In the genomic region with DNA sequence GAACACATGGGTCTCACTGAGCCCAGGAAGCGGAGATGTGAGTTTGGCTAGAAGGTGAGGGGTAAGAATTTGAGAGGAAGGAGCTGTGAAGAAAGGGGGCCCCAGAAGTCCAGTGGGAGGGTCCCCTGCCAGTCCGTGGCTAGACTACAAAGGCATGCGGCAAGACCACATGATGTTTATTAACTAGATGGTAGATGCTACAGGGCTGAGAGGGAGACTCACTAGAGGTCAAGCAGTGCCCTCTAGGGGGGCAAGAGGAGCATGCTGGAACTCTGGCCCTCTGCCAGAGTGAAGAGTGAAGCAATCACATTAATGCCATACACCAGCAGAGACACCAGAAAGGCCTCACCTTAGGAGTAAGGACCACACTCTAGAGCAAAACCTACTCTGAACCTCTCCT, we compare ENCODE assay signal across 8 cellular contexts. TPM values are rescaled to one million over a fixed set of nuclear protein-coding genes. Genes with fewer than 3 reads are reported as not detected.
DNase-seq lines count a peak whose midpoint lies in the region; ATAC-seq and TF ChIP-seq lines count a peak whose summit lies in the region.

No MANE protein-coding gene starts in this region.

- no peak overlapping the region for H2BK12ac ChIP-seq in neuronal stem cell (ENCODE audit: low read length)

- H3K27me3 Mint-ChIP-seq in T-helper 17 cell: no peaks in the 10 kb centered on the region

- H3K4me1 ChIP-seq in neuronal stem cell (ENCODE audit: control insufficient read depth in 2 of 2, insufficient read depth in 1 of 2, low read depth in 1 of 2, low read length in 2 of 2): peaks cover 4 to 5% of the 10 kb centered on the region in 2 donors

- H3K23ac ChIP-seq in neuronal stem cell (ENCODE audit: low read depth, low read length, poor library complexity): no peak overlapping the region

- WGBS in neuronal stem cell (ENCODE audit: extremely low coverage in 2 of 2, insufficient read length in 2 of 2, insufficient replicate concordance in 1 of 2), 2 donors: no CpG with 5 or more reads among the region's 3 CpGs

- no peaks in the 10 kb centered on the region for H3K79me1 ChIP-seq in neuronal stem cell (ENCODE audit: low read depth, low read length)

- H2BK5ac ChIP-seq in neuronal stem cell (ENCODE audit: low read length): no peak overlapping the region

- H3K4me1 Mint-ChIP-seq in T-helper 17 cell: peaks cover 43% of the 10 kb centered on the region

- no peak overlapping the region for H3K4ac ChIP-seq in neuronal stem cell (ENCODE audit: low read length)

- H3K4me3 Mint-ChIP-seq in T-helper 17 cell: peak overlapping the region; percentile 61

- TF ChIP-seq POLR2A in GM18505 (IDR thresholded peaks at IDR 0.05; ENCODE audit: borderline replicate concordance, extremely low read depth, insufficient read depth, insufficient read length): no peak

- ATAC-seq in T-helper 17 cell (peak; percentile 89), GM18505 (IDR thresholded peaks at IDR 0.05; ENCODE audit: unreplicated experiment) (no peak)

- no peak overlapping the region for H3K27ac ChIP-seq in neuronal stem cell (replicated peaks; ENCODE audit: low read length)

- peaks cover 8 to 73% of the 10 kb centered on the region in 2 donors for H3K36me3 ChIP-seq in neuronal stem cell (replicated peaks in 1 of 2; ENCODE audit: control insufficient read depth in 2 of 2, insufficient read depth in 2 of 2, low read length in 2 of 2)

- H3K18ac ChIP-seq in neuronal stem cell (ENCODE audit: low read length): no peak overlapping the region

- no peak overlapping the region for H2BK15ac ChIP-seq in neuronal stem cell (ENCODE audit: low read length)

- H2AK5ac ChIP-seq in neuronal stem cell (ENCODE audit: low read depth, low read length): no peak overlapping the region

- no peak overlapping the region for H3K4me2 ChIP-seq in neuronal stem cell (ENCODE audit: insufficient read depth, low read length, poor library complexity, severe bottlenecking)

- no peak overlapping the region for H4K8ac ChIP-seq in neuronal stem cell (ENCODE audit: low read depth, low read length)

- H4K91ac ChIP-seq in neuronal stem cell (ENCODE audit: low read depth, low read length, poor library complexity): no peak overlapping the region

- peak; percentile 45 to 81 for DNase-seq in NCI-H524 (lab: John Stamatoyannopoulos, UW)
- no peak for DNase-seq in NCI-H524 treated with DMSO at 0.1 percent for 48 hours (lab: John Stamatoyannopoulos, UW)
- DNase-seq in LHCN-M2 (ENCODE audit: low read depth): peak; percentile 72
- DNase-seq in T-helper 17 cell: peak in 2 of 3 donors; percentile 40 to 50
- peak; percentile 66 for DNase-seq in dermis blood vessel endothelial cell
- peak; percentile 50 for DNase-seq in midbrain (lab: John Stamatoyannopoulos, UW)
- no peak for DNase-seq in neuronal stem cell (ENCODE audit: low spot score)

- peaks cover 0 to 9% (median 0%) of the 10 kb centered on the region in 3 experiments for H3K27me3 ChIP-seq in neuronal stem cell (ENCODE audit: control insufficient read depth in 3 of 3, insufficient read depth in 3 of 3, low read depth in 1 of 3, low read length in 3 of 3)

- peaks cover 13% of the 10 kb centered on the region for H3K36me3 Mint-ChIP-seq in T-helper 17 cell (ENCODE audit: low read depth)

- H3K27ac Mint-ChIP-seq in T-helper 17 cell: peak overlapping the region; percentile 88

- no peak overlapping the region for H3K4me3 ChIP-seq in neuronal stem cell (ENCODE audit: low read length in 2 of 2)

- no peak overlapping the region for H2AFZ ChIP-seq in neuronal stem cell (ENCODE audit: low read length)

- no peak overlapping the region for H3K9ac ChIP-seq in neuronal stem cell (ENCODE audit: low read depth, low read length, poor library complexity)

- no peak overlapping the region for H2BK120ac ChIP-seq in neuronal stem cell (ENCODE audit: low read depth, low read length)

- H3K9me3 ChIP-seq in T-helper 17 cell (ENCODE audit: control insufficient read depth, low read length, poor library complexity, severe bottlenecking) (no peaks in the 10 kb centered on the region), neuronal stem cell (replicated peaks in 1 of 2; ENCODE audit: control insufficient read depth in 2 of 2, insufficient read depth in 1 of 2, low read depth in 1 of 2, low read length in 2 of 2) (no peaks in the 10 kb centered on the region)

- no peak overlapping the region for H3K14ac ChIP-seq in neuronal stem cell (ENCODE audit: low read length)

RNA-seq across cellular contexts. Expression of gene KIAA0319L, which starts 12.2 kb away (rescaled TPM):
- total RNA-seq in LHCN-M2 (2014; rRNA removed) (39.8 and 48.9 TPM in 2 replicates), T-helper 17 cell (10 to 100 TPM; 58.8 to 79.0 TPM), dermis blood vessel endothelial cell (62.2 and 80.5 TPM in 2 replicates)
- polyA plus RNA-seq in LHCN-M2 (2012): 27.7 TPM
- polyA plus RNA-seq in neuronal stem cell (2013, experiment 1 of 2): 28.2 TPM
- polyA plus RNA-seq in neuronal stem cell (2013, experiment 2 of 2): 29.4 TPM

RNA-seq across cellular contexts. Expression of gene NCDN, which starts 12.6 kb away (rescaled TPM):
- total RNA-seq in LHCN-M2 (2014; rRNA removed) (40.6 and 43.8 TPM in 2 replicates), T-helper 17 cell (10 to 100 TPM; 23.8 to 26.2 TPM), dermis blood vessel endothelial cell (11.9 and 23.1 TPM in 2 replicates)
- polyA plus RNA-seq in LHCN-M2 (2012): 34.8 TPM
- 9.2 TPM for polyA plus RNA-seq in neuronal stem cell (2013, experiment 1 of 2)
- 9.4 TPM for polyA plus RNA-seq in neuronal stem cell (2013, experiment 2 of 2)

RNA-seq across cellular contexts. Expression of gene TFAP2E, which starts 28.1 kb away (rescaled TPM):
- total RNA-seq in LHCN-M2 (2014; rRNA removed): 0.06 and 0.19 TPM in 2 replicates
- polyA plus RNA-seq in LHCN-M2 (2012): 0.13 TPM
- total RNA-seq in T-helper 17 cell: 1 to 10 TPM; 3.2 to 4.5 TPM
- total RNA-seq in dermis blood vessel endothelial cell: 0.14 and 0.17 TPM in 2 replicates
- polyA plus RNA-seq in neuronal stem cell (2013, experiment 1 of 2): 0.25 TPM
- 0.24 TPM for polyA plus RNA-seq in neuronal stem cell (2013, experiment 2 of 2)

Comparison
In these comparisons a context has a peak if more than half of its experiments do, and no peak if none do; other contexts are left out.
1. DNase-seq: peak in NCI-H524 (2 of 2), LHCN-M2 (single experiment), T-helper 17 cell (2 of 3), dermis blood vessel endothelial cell (single experiment) and midbrain (single experiment); none in NCI-H524 treated with DMSO at 0.1 percent for 48 hours (single experiment) and neuronal stem cell (single experiment).